In the genomic region with DNA sequence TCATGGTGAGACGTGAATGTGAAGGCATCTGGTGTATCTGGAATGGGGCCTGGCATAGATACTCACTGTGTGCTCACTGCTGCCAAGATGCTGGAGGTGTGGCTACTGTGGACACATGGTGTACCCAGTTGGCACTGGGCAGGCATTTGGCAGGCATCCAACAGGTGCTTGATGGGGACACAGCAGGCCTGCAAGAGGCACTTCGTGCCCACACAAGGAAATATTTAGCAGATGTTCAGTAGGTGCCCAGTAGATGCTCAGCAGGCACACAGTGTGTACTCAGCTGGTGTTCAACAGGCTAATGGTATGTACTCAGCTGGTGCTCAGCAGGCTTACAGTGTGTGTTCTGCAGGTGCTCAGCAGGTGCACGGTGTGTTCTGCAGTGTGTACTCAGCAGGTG, we compare ENCODE assay signal across 15 cellular contexts. TPM values are rescaled to one million over a fixed set of nuclear protein-coding genes. Genes with fewer than 3 reads are reported as not detected.
A peak's percentile ranks its signal among the peaks of the same experiment; 100 is the strongest.
DNase-seq lines count a peak whose midpoint lies in the region; ATAC-seq, FAIRE-seq and TF ChIP-seq lines count a peak whose summit lies in the region.
"Had no signal": no experiment of that assay in that cellular context is flagged by ENCODE, and none has a peak within 500 bp of the region (broad histone marks: within the 10 kb centered on the region; RNA-seq: fewer than 3 reads in every experiment).

No MANE protein-coding gene starts in this region.

- H3K27me3 ChIP-seq in BLaER1, result no peaks in the 10 kb centered on the region
- H3K27me3 ChIP-seq: cardiac muscle cell had no signal

- no peaks in the 10 kb centered on the region for H3K9me3 ChIP-seq in BLaER1
- H3K9me3 ChIP-seq: HAP-1 had no signal

- TF ChIP-seq CTCF in D721Med (IDR thresholded peaks at IDR 0.05; ENCODE audit: insufficient read depth, missing control alignments), result no peak

- H3K27ac ChIP-seq in BLaER1, result no peak overlapping the region
- H3K27ac ChIP-seq: cardiac muscle cell had no signal

- no peak overlapping the region for H3K4me3 ChIP-seq in BLaER1
- H3K4me3 ChIP-seq: cardiac muscle cell, HAP-1 had no signal

- ATAC-seq in left colon, result peak; percentile 63

- FAIRE-seq in D721Med (lab: Jason Lieb, UNC), result no peak
- FAIRE-seq: endometrium had no signal

- H3K4me1 ChIP-seq in BLaER1, result peaks cover 63% of the 10 kb centered on the region

- DNase-seq in DMS153 treated with DMSO at 0.1 percent for 48 hours (lab: John Stamatoyannopoulos, UW; ENCODE audit: unreplicated experiment) (peak; percentile 54), NCI-H345 treated with DMSO at 0.1 percent for 48 hours (lab: John Stamatoyannopoulos, UW; ENCODE audit: unreplicated experiment) (peak; percentile 33), left colon (peak; percentile 51 to 52), epidermal melanocyte (ENCODE audit: insufficient read length, low spot score) (no peak), D721Med (ENCODE audit: insufficient read length, low spot score) (no peak), CD1c-positive myeloid dendritic cell (ENCODE audit: extremely low spot score) (no peak)
- DNase-seq in activated CD4-positive, alpha-beta T cell treated with anti-CD3 and anti-CD28 coated beads, Interleukin-2, amount 50 U/mL, for 48 hours, result no peak
- DNase-seq: activated CD8-positive, alpha-beta memory T cell treated with anti-CD3 and anti-CD28 coated beads, Interleukin-2, amount 50 U/mL, for 48 hours; activated naive CD8-positive, alpha-beta T cell treated with anti-CD3 and anti-CD28 coated beads for 36 hours; AML-193; GF-D8 had no signal

- H4K20me1 ChIP-seq in BLaER1, result peaks cover 91% of the 10 kb centered on the region

- no peak overlapping the region for H3K9ac ChIP-seq in BLaER1

- intact Hi-C loops in left colon (cut with DNase I, micrococcal nuclease), result no loop called here

- peak overlapping the region; percentile 92; the same call in 1 of the 2 replicates for H3K4me2 ChIP-seq in BLaER1

- H3K36me3 ChIP-seq in BLaER1, result no peaks in the 10 kb centered on the region
- H3K36me3 ChIP-seq: cardiac muscle cell, HAP-1 had no signal

RNA-seq across cellular contexts. Expression of a gene that starts 14.2 kb away (rescaled TPM):
- 10 to 100 TPM; 10.2 TPM for total RNA-seq in left colon

Comparison
In these comparisons a context has a peak if more than half of its experiments do, and no peak if none do; other contexts are left out.
1. DNase-seq: peak in DMS153 treated with DMSO at 0.1 percent for 48 hours (single experiment), NCI-H345 treated with DMSO at 0.1 percent for 48 hours (single experiment) and left colon (2 of 2); none in epidermal melanocyte (single experiment), activated CD4-positive, alpha-beta T cell treated with anti-CD3 and anti-CD28 coated beads, Interleukin-2, amount 50 U/mL, for 48 hours (0 of 2), D721Med (single experiment) and CD1c-positive myeloid dendritic cell (single experiment).